ENCODE assay signal across 9 cellular contexts in the genomic region with DNA sequence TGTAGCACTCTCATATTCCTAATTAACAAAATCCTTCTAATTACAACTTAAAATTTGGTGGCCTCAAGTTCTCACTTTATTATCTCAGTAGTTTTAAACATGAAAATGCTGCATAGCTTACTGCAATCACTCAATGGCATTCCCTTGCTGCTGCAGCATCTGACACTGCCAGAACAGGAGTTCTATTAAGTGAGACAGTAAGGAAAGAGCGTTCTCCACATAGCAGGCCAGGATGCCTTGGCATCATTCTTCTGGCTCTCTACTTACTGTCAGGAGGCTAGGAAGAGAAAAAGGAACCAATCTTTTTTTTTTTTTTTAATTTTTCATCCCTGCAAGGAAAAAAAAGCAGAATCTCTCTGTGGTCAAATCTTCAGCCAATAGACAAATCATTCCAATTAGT. TPM values are rescaled to one million over a fixed set of nuclear protein-coding genes. Genes with fewer than 3 reads are reported as not detected.
DNase-seq lines count a peak whose midpoint lies in the region; ATAC-seq and TF ChIP-seq lines count a peak whose summit lies in the region.
"Had no signal": no experiment of that assay in that cellular context is flagged by ENCODE, and none has a peak within 500 bp of the region (broad histone marks: within the 10 kb centered on the region; RNA-seq: fewer than 3 reads in every experiment).

No MANE protein-coding gene starts in this region.

- no peaks in the 10 kb centered on the region for H3K27me3 ChIP-seq in heart right ventricle
- H3K27me3 ChIP-seq in adipocyte (replicated peaks; ENCODE audit: control insufficient read depth, insufficient read depth, low read length), result no peaks in the 10 kb centered on the region

- peak overlapping the region; percentile 100 for H3K9ac ChIP-seq in adipocyte (ENCODE audit: low read length)

- H3K27ac ChIP-seq in heart right ventricle (peak overlapping the region in 9 of 10 donors; percentile 21 to 100 (median 100)), urinary bladder (ENCODE audit: low read depth) (no peak overlapping the region)

- peak overlapping the region; percentile 67 for H3K4me3 Mint-ChIP-seq in memory B cell

- H3K4me3 ChIP-seq in heart right ventricle, result peak overlapping the region in 8 of 10 donors; percentile 83 to 97 (median 92)
- peak overlapping the region; percentile 92 for H3K4me3 ChIP-seq in adipocyte (ENCODE audit: low read length)
- peak overlapping the region; percentile 21 for H3K4me3 ChIP-seq in urinary bladder (ENCODE audit: low read depth, low read length)

- 16 to 18% methylated on average over 1 of the region's 1 CpG for WGBS in heart right ventricle, 2 donors
- 27% methylated on average over 1 of the region's 1 CpG for WGBS in urinary bladder

- TF ChIP-seq CTCF in heart right ventricle (IDR thresholded peaks at IDR 0.05), result no peak

- H3K4me1 ChIP-seq in heart right ventricle (peaks cover 19 to 85% (median 80%) of the 10 kb centered on the region in 9 donors), adipocyte (ENCODE audit: control insufficient read depth, insufficient read depth, low read length) (peaks cover 51% of the 10 kb centered on the region), urinary bladder (ENCODE audit: insufficient read depth) (no peaks in the 10 kb centered on the region)

- peaks cover 36% of the 10 kb centered on the region for H3K4me1 Mint-ChIP-seq in memory B cell

- H3K27me3 Mint-ChIP-seq in memory B cell, result no peaks in the 10 kb centered on the region

- no peaks in the 10 kb centered on the region for H3K9me3 ChIP-seq in heart right ventricle
- H3K9me3 ChIP-seq in adipocyte (ENCODE audit: control insufficient read depth, low read length), result no peaks in the 10 kb centered on the region

- peak overlapping the region; percentile 100 for H3K27ac Mint-ChIP-seq in memory B cell

- DNase-seq in heart right ventricle (no peak), Right ventricle myocardium inferior (ENCODE audit: missing footprints) (no peak), adipocyte (ENCODE audit: low read depth) (peak; percentile 15), memory B cell (ENCODE audit: low spot score in 2 of 2) (no peak), middle frontal gyrus (ENCODE audit: extremely low spot score, low spot score) (no peak), DMS 273 treated with DMSO at 0.1 percent for 48 hours (lab: John Stamatoyannopoulos, UW) (no peak)
- DNase-seq: NCI-H1417 treated with DMSO at 0.1 percent for 48 hours had no signal

- ATAC-seq in heart right ventricle (no peak), Right ventricle myocardium inferior (no peak), memory B cell (ENCODE audit: low read depth) (no peak), GM19035 (IDR thresholded peaks at IDR 0.05; ENCODE audit: unreplicated experiment) (no peak)

- peaks cover 10% of the 10 kb centered on the region for H3K36me3 Mint-ChIP-seq in memory B cell

- intact Hi-C loops in heart right ventricle (cut with DNase I), result loop anchor here in 7 of 10 donors (5.0 to 10.0 kb wide), 3 partner anchors 47 to 67 kb away; partner anchors contain the start of gene COPG1 (in 7 of the 7)
- intact Hi-C loops in Right ventricle myocardium inferior (cut with DNase I), result loop anchor here (5.0 kb wide), 1 partner anchor 67 kb away; the partner anchor contains the start of gene COPG1

- no peaks in the 10 kb centered on the region for H3K9me3 Mint-ChIP-seq in memory B cell

- H3K36me3 ChIP-seq in heart right ventricle (peaks cover 0 to 53% (median 7%) of the 10 kb centered on the region in 9 donors), adipocyte (ENCODE audit: control insufficient read depth, insufficient read depth, low read length, severe bottlenecking) (peaks cover 24% of the 10 kb centered on the region), urinary bladder (ENCODE audit: insufficient read depth) (peaks cover 2% of the 10 kb centered on the region)

RNA-seq across cellular contexts. Expression of gene CNBP, which starts 3.2 kb away (rescaled TPM):
- total RNA-seq in heart right ventricle (100 to 1,000 TPM; 438 to 594 (median 487) TPM), Right ventricle myocardium inferior (458 TPM), urinary bladder (237 TPM)
- polyA plus RNA-seq in heart right ventricle (100 to 1,000 TPM; 324 to 372 TPM), urinary bladder (517 TPM)

RNA-seq across cellular contexts. Expression of gene ISY1, which starts 19.6 kb away (rescaled TPM):
- total RNA-seq in heart right ventricle (10 to 100 TPM; 26.7 to 35.4 (median 29.7) TPM), Right ventricle myocardium inferior (25.1 TPM), urinary bladder (30.1 TPM)
- polyA plus RNA-seq in heart right ventricle (10 to 100 TPM; 15.9 to 24.0 TPM), urinary bladder (34.8 TPM)

RNA-seq across cellular contexts. Expression of gene RAB43, which starts 58.9 kb away (rescaled TPM):
- 1 to 10 TPM in 9 of 10 donors, under 1 TPM in 1; 0.96 to 8.2 (median 4.1) TPM for total RNA-seq in heart right ventricle
- polyA plus RNA-seq in heart right ventricle, result 1 to 10 TPM; 2.5 to 4.0 TPM
- total RNA-seq in Right ventricle myocardium inferior, result 3.4 TPM
- total RNA-seq in urinary bladder, result 6.0 TPM
- 11.3 TPM for polyA plus RNA-seq in urinary bladder

Comparison
In these comparisons a context has a peak if more than half of its experiments do, and no peak if none do; other contexts are left out.
1. H3K4me3 ChIP-seq: peak in every context shown above with its lines; median percentile 92 in heart right ventricle; 92 in adipocyte; 21 in urinary bladder.